ENCODE assay signal across 11 cellular contexts in the genomic region with DNA sequence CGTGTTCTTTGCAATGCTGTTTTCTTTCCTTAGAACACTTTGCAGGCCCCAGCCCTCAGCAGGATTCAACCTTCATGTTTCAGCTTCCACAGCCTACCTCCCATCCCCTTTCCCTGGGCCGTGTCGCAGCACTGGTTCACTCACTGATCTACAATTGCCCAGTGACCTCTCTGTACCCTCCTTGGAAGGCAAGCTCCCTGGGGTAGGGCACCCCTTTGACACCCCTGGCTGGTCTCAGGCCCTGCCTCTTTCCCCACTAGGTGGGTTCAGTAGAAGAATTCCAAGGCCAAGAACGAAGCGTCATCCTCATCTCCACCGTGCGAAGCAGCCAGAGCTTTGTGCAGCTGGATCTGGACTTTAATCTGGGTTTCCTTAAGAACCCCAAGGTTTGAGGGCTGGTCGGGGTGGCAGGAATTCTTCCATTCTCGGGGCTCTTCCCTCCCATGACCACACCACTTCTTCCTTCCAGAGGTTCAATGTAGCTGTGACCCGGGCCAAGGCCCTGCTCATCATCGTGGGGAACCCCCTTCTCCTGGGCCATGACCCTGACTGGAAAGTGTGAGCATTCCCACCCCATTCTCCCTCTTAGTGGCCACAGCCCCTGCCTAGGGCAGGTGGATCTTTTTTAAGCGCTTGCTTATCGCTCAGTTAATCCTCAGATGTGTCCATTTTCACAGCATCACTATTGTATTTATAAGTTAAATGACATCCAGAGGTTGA. TPM values are rescaled to one million over a fixed set of nuclear protein-coding genes. Genes with fewer than 3 reads are reported as not detected.
DNase-seq lines count a peak whose midpoint lies in the region; ATAC-seq, FAIRE-seq and TF ChIP-seq lines count a peak whose summit lies in the region.
"Had no signal": no experiment of that assay in that cellular context is flagged by ENCODE, and none has a peak within 500 bp of the region (broad histone marks: within the 10 kb centered on the region; RNA-seq: fewer than 3 reads in every experiment).

No MANE protein-coding gene starts in this region.

- H3K4me3 ChIP-seq in K562 = no peak overlapping the region; the same call in 1 of the 2 replicates
- H3K4me3 ChIP-seq in naive thymus-derived CD4-positive, alpha-beta T cell (ENCODE audit: low read length) = no peak overlapping the region
- no peak overlapping the region for H3K4me3 ChIP-seq in upper lobe of left lung

- H3K4me3 Mint-ChIP-seq in activated naive CD4-positive, alpha-beta T cell treated with anti-CD3 and anti-CD28 coated beads for 36 hours = no peak overlapping the region
- no peak overlapping the region for H3K4me3 Mint-ChIP-seq in naive thymus-derived CD4-positive, alpha-beta T cell

- no peak for TF ChIP-seq CTCF in K562 (IDR thresholded peaks at IDR 0.05 in 2 of 3, conservative IDR thresholded peaks at IDR 0.05 in 1 of 3; ENCODE audit: insufficient read depth in 2 of 3, low read depth in 1 of 3, low read length in 3 of 3)
- TF ChIP-seq CTCF in upper lobe of left lung (IDR thresholded peaks at IDR 0.05) = no peak
- TF ChIP-seq CTCF in D721Med (IDR thresholded peaks at IDR 0.05; ENCODE audit: insufficient read depth, missing control alignments) = no peak

- H3K79me2 ChIP-seq in K562 (ENCODE audit: control insufficient read depth, insufficient read depth, low read length) = peaks cover 48% of the 10 kb centered on the region

- H3K27ac Mint-ChIP-seq in activated naive CD4-positive, alpha-beta T cell treated with anti-CD3 and anti-CD28 coated beads for 36 hours = peak overlapping the region; percentile 87
- peak overlapping the region; percentile 68 to 95 (median 86) for H3K27ac Mint-ChIP-seq in naive thymus-derived CD4-positive, alpha-beta T cell

- no peaks in the 10 kb centered on the region for H4K20me1 ChIP-seq in K562 (replicated peaks; ENCODE audit: control insufficient read depth, insufficient read depth, low read length)

- POLR2A ChIA-PET in K562 (lab: Yijun Ruan, JAX) = interaction anchor here (0.9 to 8.7 kb wide), 12 partner anchors 8 to 70 kb away, joined by 3 to 104 read pairs (median 9); a partner anchor contains a TSS
- POLR2A ChIA-PET in naive thymus-derived CD4-positive, alpha-beta T cell (lab: Charles Lee) = interaction anchor here (0.8 to 1.6 kb wide), 2 partner anchors 25 to 81 kb away, joined by 3 read pairs; a partner anchor contains a TSS

- no peaks in the 10 kb centered on the region for H3K27me3 Mint-ChIP-seq in activated naive CD4-positive, alpha-beta T cell treated with anti-CD3 and anti-CD28 coated beads for 36 hours (ENCODE audit: low read depth)
- no peaks in the 10 kb centered on the region for H3K27me3 Mint-ChIP-seq in naive thymus-derived CD4-positive, alpha-beta T cell

- no peak for ATAC-seq in K562
- no peak for ATAC-seq in naive thymus-derived CD4-positive, alpha-beta T cell
- ATAC-seq in upper lobe of left lung (ENCODE audit: low FRiP score in 2 of 2) = no peak

- peak overlapping the region; percentile 73 for H3K4me2 ChIP-seq in K562 (ENCODE audit: insufficient read depth, low read length)

- CTCF ChIA-PET in activated naive CD4-positive, alpha-beta T cell treated with anti-CD3 and anti-CD28 coated beads for 36 hours (lab: Charles Lee) = interaction anchor here (0.9 to 1.8 kb wide), 3 partner anchors 8 to 234 kb away, joined by 3 to 7 read pairs (median 3); no protein-coding TSS in a partner anchor
- CTCF ChIA-PET in K562 (lab: Yijun Ruan, JAX; ENCODE audit: low intra/inter-chr PET ratio) = no interaction called here
- CTCF ChIA-PET in naive thymus-derived CD4-positive, alpha-beta T cell (lab: Charles Lee) = interaction anchor here (0.6 to 1.4 kb wide), 4 partner anchors 10 to 234 kb away, joined by 3 to 4 read pairs (median 4); no protein-coding TSS in a partner anchor

- H3K27me3 ChIP-seq in K562 (ENCODE audit: control insufficient read depth in 2 of 2, insufficient read depth in 2 of 2, low read length in 2 of 2) (no peaks in the 10 kb centered on the region), upper lobe of left lung (no peaks in the 10 kb centered on the region)
- no peaks in the 10 kb centered on the region for H3K27me3 ChIP-seq in naive thymus-derived CD4-positive, alpha-beta T cell (ENCODE audit: control insufficient read depth in 2 of 2, insufficient read depth in 2 of 2, low read length in 2 of 2)

- in situ Hi-C loops in K562 (cut with MboI) = no loop called here

- TF ChIP-seq POLR2A in K562 (conservative IDR thresholded peaks at IDR 0.05) (no peak), upper lobe of left lung (IDR thresholded peaks at IDR 0.05) (no peak)

- H3K9ac ChIP-seq in K562 (ENCODE audit: insufficient read depth in 1 of 2, low read depth in 2 of 2, low read length in 2 of 2) = peak overlapping the region; percentile 82 to 88; a peak in 3 of 4 replicates

- 63% methylated on average over 13 of the region's 13 CpGs for WGBS in K562 (ENCODE audit: insufficient coverage, low coverage, missing lambda C conversion rate)
- 71 to 78% methylated on average over 6 to 13 of the region's 13 CpGs for WGBS in upper lobe of left lung, 2 donors

- intact Hi-C loops in activated naive CD4-positive, alpha-beta T cell treated with anti-CD3 and anti-CD28 coated beads for 36 hours (cut with micrococcal nuclease) = loop anchor here (1.0 to 10.0 kb wide), 3 partner anchors 25 to 1235 kb away; a partner anchor contains a TSS
- intact Hi-C loops in K562 (cut with micrococcal nuclease) = loop anchor here (10.0 kb wide), 1 partner anchor 235 kb away; no protein-coding TSS in a partner anchor
- intact Hi-C loops in naive thymus-derived CD4-positive, alpha-beta T cell (cut with micrococcal nuclease) = no loop called here

- no peaks in the 10 kb centered on the region for H3K9me1 ChIP-seq in K562 (ENCODE audit: control insufficient read depth, insufficient read depth, low read length)

- H2AFZ ChIP-seq in K562 (ENCODE audit: low read depth, low read length) = no peak overlapping the region

- no peaks in the 10 kb centered on the region for H3K9me3 Mint-ChIP-seq in activated naive CD4-positive, alpha-beta T cell treated with anti-CD3 and anti-CD28 coated beads for 36 hours
- H3K9me3 Mint-ChIP-seq in naive thymus-derived CD4-positive, alpha-beta T cell = no peaks in the 10 kb centered on the region

- no peaks in the 10 kb centered on the region for H3K9me3 ChIP-seq in K562 (replicated peaks; ENCODE audit: control insufficient read depth, insufficient read depth, low read depth, low read length)
- H3K9me3 ChIP-seq in naive thymus-derived CD4-positive, alpha-beta T cell (ENCODE audit: control insufficient read depth in 2 of 3, low read length in 3 of 3) = no peaks in the 10 kb centered on the region
- no peaks in the 10 kb centered on the region for H3K9me3 ChIP-seq in upper lobe of left lung

- no peak for DNase-seq in activated naive CD4-positive, alpha-beta T cell treated with anti-CD3 and anti-CD28 coated beads for 36 hours
- DNase-seq in activated naive CD4-positive, alpha-beta T cell treated with Interleukin-2 at 50 U/mL for 16 hours = no peak
- peak in 1 of 4 experiments; percentile 21 for DNase-seq in K562 (ENCODE audit: extremely low read depth in 1 of 4, low spot score in 3 of 4)
- DNase-seq in naive thymus-derived CD4-positive, alpha-beta T cell = no peak
- no peak for DNase-seq in upper lobe of left lung
- DNase-seq in D721Med (ENCODE audit: insufficient read length, low spot score) = no peak
- no peak for DNase-seq in NCI-H69 (lab: John Stamatoyannopoulos, UW)
- no peak for DNase-seq in cortex of kidney (lab: John Stamatoyannopoulos, UW)
- DNase-seq: NCI-H1417 treated with DMSO at 0.1 percent for 48 hours; stimulated activated CD4-positive, alpha-beta T cell treated with anti-CD3 and anti-CD28 coated beads, Interleukin-4, amount 100 ng/mL, for 24 hours had no signal

- peaks cover 1% of the 10 kb centered on the region for H3K36me3 Mint-ChIP-seq in activated naive CD4-positive, alpha-beta T cell treated with anti-CD3 and anti-CD28 coated beads for 36 hours (ENCODE audit: low read depth)
- peaks cover 0 to 23% (median 0%) of the 10 kb centered on the region in 5 donors for H3K36me3 Mint-ChIP-seq in naive thymus-derived CD4-positive, alpha-beta T cell

- FAIRE-seq in K562 (lab: Jason Lieb, UNC) (no peak), D721Med (lab: Jason Lieb, UNC) (no peak)
- FAIRE-seq: bronchial epithelial cell had no signal

- TF ChIP-seq RAD21 in K562 (CRISPR knock-in tag; conservative IDR thresholded peaks at IDR 0.05 in 1 of 2, IDR thresholded peaks at IDR 0.05 in 1 of 2) = no peak

- H3K4me1 Mint-ChIP-seq in activated naive CD4-positive, alpha-beta T cell treated with anti-CD3 and anti-CD28 coated beads for 36 hours (ENCODE audit: low read depth) = peaks cover 44% of the 10 kb centered on the region
- H3K4me1 Mint-ChIP-seq in naive thymus-derived CD4-positive, alpha-beta T cell = peaks cover 25 to 57% (median 43%) of the 10 kb centered on the region in 7 donors

- no TSS peak for BruUV-seq in K562 (replicated peaks; lab: Mats Ljungman, UMichigan)

- peaks cover 87% of the 10 kb centered on the region for H3K36me3 ChIP-seq in K562 (ENCODE audit: control insufficient read depth, insufficient read depth, low read length)
- H3K36me3 ChIP-seq in naive thymus-derived CD4-positive, alpha-beta T cell (ENCODE audit: control insufficient read depth in 2 of 3, insufficient read depth in 3 of 3, low read length in 3 of 3) = peaks cover 0 to 56% (median 4%) of the 10 kb centered on the region in 3 experiments
- peaks cover 5 to 84% (median 33%) of the 10 kb centered on the region in 4 donors for H3K36me3 ChIP-seq in upper lobe of left lung

- peaks cover 81 to 83% of the 10 kb centered on the region in 2 experiments for H3K4me1 ChIP-seq in K562 (replicated peaks in 1 of 2; ENCODE audit: control insufficient read depth in 2 of 2, insufficient read depth in 2 of 2, low read length in 2 of 2)
- peaks cover 13 to 24% of the 10 kb centered on the region in 2 donors for H3K4me1 ChIP-seq in naive thymus-derived CD4-positive, alpha-beta T cell (ENCODE audit: control insufficient read depth in 2 of 2, insufficient read depth in 2 of 2, low read length in 2 of 2)
- H3K4me1 ChIP-seq in upper lobe of left lung = peaks cover 46 to 63% (median 59%) of the 10 kb centered on the region in 4 donors

- TF ChIP-seq EP300 in K562 (IDR thresholded peaks at IDR 0.05; ENCODE audit: low read length) (no peak), upper lobe of left lung (IDR thresholded peaks at IDR 0.05) (no peak)

- peak overlapping the region; percentile 97 for H3K27ac ChIP-seq in K562 (ENCODE audit: extremely low read depth, low read depth, low read length)
- no peak overlapping the region for H3K27ac ChIP-seq in naive thymus-derived CD4-positive, alpha-beta T cell (ENCODE audit: low read depth, low read length)
- H3K27ac ChIP-seq in upper lobe of left lung = peak overlapping the region; percentile 73 to 99 (median 98)

RNA-seq across cellular contexts. Expression of a gene that starts 7.3 kb away (rescaled TPM):
- 10 to 100 TPM; 36.3 to 37.3 TPM for total RNA-seq in activated naive CD4-positive, alpha-beta T cell treated with anti-CD3 and anti-CD28 coated beads for 36 hours
- total RNA-seq in K562 (2011; cell fraction: chromatin; rRNA removed; ENCODE audit: low replicate concordance) = 107 and 260 TPM in 2 replicates
- total RNA-seq in K562 (2011; cell fraction: nucleolus; rRNA removed) = 237 and 244 TPM in 2 replicates
- total RNA-seq in K562 (2011; cell fraction: nucleoplasm; rRNA removed) = 195 and 210 TPM in 2 replicates
- total RNA-seq in K562 (2014; rRNA removed) (275 and 287 TPM in 2 replicates), K562 (2014; rRNA removed; fragmentation: Illumina TruSeq; extraction: Trizol) (131 and 169 TPM in 2 replicates), K562 (2015; rRNA removed; fragmentation: Illumina TruSeq; extraction: Trizol) (200 and 204 TPM in 2 replicates), K562 (2021) (186 and 203 TPM in 2 replicates), upper lobe of left lung (100 to 1,000 TPM in 5 of 6 donors, 10 to 100 TPM in 1; 80.9 to 218 (median 132) TPM)
- polyA plus RNA-seq in K562 (2011; rRNA removed) (364 and 370 TPM in 2 replicates), K562 (2014; fragmentation: Illumina TruSeq; extraction: Trizol) (336 and 344 TPM in 2 replicates), K562 (2014; fragmentation: Nextera tagmentation; extraction: Ambion mirVana) (10 to 100 TPM; 35.2 to 82.7 TPM), K562 (2014; rRNA removed) (248 and 267 TPM in 2 replicates)
- polyA plus RNA-seq in K562 (2011; cell fraction: cytosol; rRNA removed) = 478 and 580 TPM in 2 replicates
- 338 and 429 TPM in 2 replicates for polyA plus RNA-seq in K562 (2011; cell fraction: nucleus; rRNA removed)
- polyA plus RNA-seq in K562 (2012) = 332 and 339 TPM in 2 replicates
- 273 and 333 TPM in 2 replicates for polyA minus RNA-seq in K562 (2011; rRNA and poly(A)+ RNA removed)
- 125 and 156 TPM in 2 replicates for polyA minus RNA-seq in K562 (2011; cell fraction: cytosol; rRNA and poly(A)+ RNA removed)
- polyA minus RNA-seq in K562 (2011; cell fraction: nucleus; rRNA and poly(A)+ RNA removed) = 103 and 138 TPM in 2 replicates
- total RNA-seq in naive thymus-derived CD4-positive, alpha-beta T cell = 10 to 100 TPM in 3 of 5 experiments, under 1 TPM in 2; 0.57 to 89.1 (median 18.7) TPM
- 1 to 10 TPM; 2.6 to 4.2 TPM for polyA plus RNA-seq in naive thymus-derived CD4-positive, alpha-beta T cell

RNA-seq across cellular contexts. Expression of a gene that starts 15.5 kb away (rescaled TPM):
- 1 to 10 TPM in 1 of 2 experiments, under 1 TPM in 1; 0.74 to 1.0 TPM for total RNA-seq in activated naive CD4-positive, alpha-beta T cell treated with anti-CD3 and anti-CD28 coated beads for 36 hours
- 6.3 and 17.9 TPM in 2 replicates for total RNA-seq in K562 (2011; cell fraction: chromatin; rRNA removed; ENCODE audit: low replicate concordance)
- 12.8 and 15.3 TPM in 2 replicates for total RNA-seq in K562 (2011; cell fraction: nucleolus; rRNA removed)
- 9.6 and 9.9 TPM in 2 replicates for total RNA-seq in K562 (2011; cell fraction: nucleoplasm; rRNA removed)
- total RNA-seq in K562 (2014; rRNA removed) (6.0 and 6.5 TPM in 2 replicates), K562 (2014; rRNA removed; fragmentation: Illumina TruSeq; extraction: Trizol) (1.2 and 1.3 TPM in 2 replicates), K562 (2015; rRNA removed; fragmentation: Illumina TruSeq; extraction: Trizol) (0.98 and 1.1 TPM in 2 replicates), K562 (2021) (5.1 and 7.1 TPM in 2 replicates), upper lobe of left lung (under 1 TPM in 5 of 6 donors, not detected in 1; 0.55 to 0.91 (median 0.74) TPM)
- polyA plus RNA-seq in K562 (2011; rRNA removed) (10.5 and 18.4 TPM in 2 replicates), K562 (2014; fragmentation: Illumina TruSeq; extraction: Trizol) (4.2 and 5.0 TPM in 2 replicates), K562 (2014; fragmentation: Nextera tagmentation; extraction: Ambion mirVana) (under 1 TPM; 0.25 to 0.31 TPM), K562 (2014; rRNA removed) (8.2 and 8.5 TPM in 2 replicates)
- 20.6 and 20.7 TPM in 2 replicates for polyA plus RNA-seq in K562 (2011; cell fraction: cytosol; rRNA removed)
- polyA plus RNA-seq in K562 (2011; cell fraction: nucleus; rRNA removed) = 80.5 and 82.8 TPM in 2 replicates
- 3.0 and 3.4 TPM in 2 replicates for polyA plus RNA-seq in K562 (2012)
- polyA minus RNA-seq in K562 (2011; rRNA and poly(A)+ RNA removed) = 2.1 and 3.8 TPM in 2 replicates
- polyA minus RNA-seq in K562 (2011; cell fraction: cytosol; rRNA and poly(A)+ RNA removed) = 3.0 and 6.5 TPM in 2 replicates
- polyA minus RNA-seq in K562 (2011; cell fraction: nucleus; rRNA and poly(A)+ RNA removed) = 7.4 and 9.1 TPM in 2 replicates
- total RNA-seq in naive thymus-derived CD4-positive, alpha-beta T cell = 1 to 10 TPM in 1 of 5 experiments, under 1 TPM in 2, not detected in 2; 0.46 to 1.6 (median 0.50) TPM
- polyA plus RNA-seq in naive thymus-derived CD4-positive, alpha-beta T cell = not detected

RNA-seq across cellular contexts. Expression of a gene that starts 25.1 kb away (rescaled TPM):
- total RNA-seq in activated naive CD4-positive, alpha-beta T cell treated with anti-CD3 and anti-CD28 coated beads for 36 hours = 10 to 100 TPM; 46.0 to 48.8 TPM
- total RNA-seq in K562 (2011; cell fraction: chromatin; rRNA removed; ENCODE audit: low replicate concordance) = 194 and 432 TPM in 2 replicates
- 231 and 262 TPM in 2 replicates for total RNA-seq in K562 (2011; cell fraction: nucleolus; rRNA removed)
- total RNA-seq in K562 (2011; cell fraction: nucleoplasm; rRNA removed) = 196 and 201 TPM in 2 replicates
- total RNA-seq in K562 (2014; rRNA removed) (46.5 and 75.8 TPM in 2 replicates), K562 (2014; rRNA removed; fragmentation: Illumina TruSeq; extraction: Trizol) (32.1 and 46.8 TPM in 2 replicates), K562 (2015; rRNA removed; fragmentation: Illumina TruSeq; extraction: Trizol) (49.5 and 50.8 TPM in 2 replicates), K562 (2021) (93.9 and 101 TPM in 2 replicates), upper lobe of left lung (100 to 1,000 TPM in 2 of 6 donors, 10 to 100 TPM in 4; 26.5 to 161 (median 56.0) TPM)
- polyA plus RNA-seq in K562 (2011; rRNA removed) (50.2 and 86.0 TPM in 2 replicates), K562 (2014; fragmentation: Illumina TruSeq; extraction: Trizol) (101 and 105 TPM in 2 replicates), K562 (2014; fragmentation: Nextera tagmentation; extraction: Ambion mirVana) (10 to 100 TPM; 16.7 to 39.6 TPM), K562 (2014; rRNA removed) (72.0 and 92.8 TPM in 2 replicates)
- 55.2 and 72.8 TPM in 2 replicates for polyA plus RNA-seq in K562 (2011; cell fraction: cytosol; rRNA removed)
- polyA plus RNA-seq in K562 (2011; cell fraction: nucleus; rRNA removed) = 327 and 544 TPM in 2 replicates
- 78.3 and 153 TPM in 2 replicates for polyA plus RNA-seq in K562 (2012)
- 34.4 and 47.1 TPM in 2 replicates for polyA minus RNA-seq in K562 (2011; rRNA and poly(A)+ RNA removed)
- 65.8 and 66.5 TPM in 2 replicates for polyA minus RNA-seq in K562 (2011; cell fraction: cytosol; rRNA and poly(A)+ RNA removed)
- polyA minus RNA-seq in K562 (2011; cell fraction: nucleus; rRNA and poly(A)+ RNA removed) = 127 and 129 TPM in 2 replicates
- total RNA-seq in naive thymus-derived CD4-positive, alpha-beta T cell = 100 to 1,000 TPM in 1 of 5 experiments, 10 to 100 TPM in 4; 85.5 to 126 (median 90.1) TPM
- polyA plus RNA-seq in naive thymus-derived CD4-positive, alpha-beta T cell = 10 to 100 TPM; 26.1 to 55.9 TPM

Comparison
In these comparisons a context has a peak if more than half of its experiments do, and no peak if none do; other contexts are left out.
1. intact Hi-C loops: an anchor here in activated naive CD4-positive, alpha-beta T cell treated with anti-CD3 and anti-CD28 coated beads for 36 hours (1.0 to 10.0 kb wide) and K562 (10.0 kb wide); none called in naive thymus-derived CD4-positive, alpha-beta T cell.